In the genomic region with DNA sequence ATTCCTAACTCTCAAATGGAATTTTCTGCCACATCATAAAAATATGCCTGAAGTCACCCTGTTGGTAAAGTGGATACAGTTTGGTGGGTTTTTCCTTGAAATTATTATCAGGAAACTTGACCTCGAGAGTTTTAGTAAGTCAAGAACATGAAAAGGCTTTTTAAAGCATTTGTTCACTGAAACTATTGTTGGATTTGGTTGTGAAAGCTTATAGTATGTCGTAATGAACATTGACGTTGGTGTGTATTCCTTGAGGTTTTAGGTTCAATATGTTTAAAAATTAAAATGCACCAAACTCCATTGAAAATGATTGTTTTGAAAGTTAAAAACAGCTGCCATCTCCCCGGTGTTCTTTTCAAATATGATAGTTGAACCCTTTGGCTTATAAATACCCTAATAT, we compare ENCODE assay signal across 22 cellular contexts. TPM values are rescaled to one million over a fixed set of nuclear protein-coding genes. Genes with fewer than 3 reads are reported as not detected.
DNase-seq lines count a peak whose midpoint lies in the region; ATAC-seq and TF ChIP-seq lines count a peak whose summit lies in the region.
"Had no signal": no experiment of that assay in that cellular context is flagged by ENCODE, and none has a peak within 500 bp of the region (broad histone marks: within the 10 kb centered on the region; RNA-seq: fewer than 3 reads in every experiment).

No MANE protein-coding gene starts in this region.

- no peaks in the 10 kb centered on the region for H4K20me1 ChIP-seq in mammary epithelial cell (ENCODE audit: insufficient read depth, low read length)

- intact Hi-C loops in mammary epithelial cell (cut with micrococcal nuclease) (no loop called here), breast epithelium (cut with DNase I; ENCODE audit: low total_unique reads) (no loop called here)

- no peaks in the 10 kb centered on the region for H3K9me3 Mint-ChIP-seq in activated T-helper 17 cell treated with anti-CD3 and anti-CD28 coated beads, Interleukin-2, amount 50 U/mL, for 72 hours
- H3K9me3 Mint-ChIP-seq: activated naive CD4-positive, alpha-beta T cell treated with anti-CD3 and anti-CD28 coated beads, Interleukin-2, amount 50 U/mL, for 72 hours; GM23338; T-cell had no signal

- H3K27me3 Mint-ChIP-seq in activated T-helper 17 cell treated with anti-CD3 and anti-CD28 coated beads, Interleukin-2, amount 50 U/mL, for 72 hours: peaks cover 13% of the 10 kb centered on the region

- H3K4me1 ChIP-seq in mammary epithelial cell (ENCODE audit: insufficient read depth, low read length): peaks cover 26% of the 10 kb centered on the region
- no peaks in the 10 kb centered on the region for H3K4me1 ChIP-seq in breast epithelium
- H3K4me1 ChIP-seq in liver (ENCODE audit: control insufficient read depth in 4 of 4, insufficient read depth in 4 of 4, low read length in 3 of 4): peaks cover 8 to 69% (median 48%) of the 10 kb centered on the region in 4 donors
- H3K4me1 ChIP-seq in subcutaneous abdominal adipose tissue (ENCODE audit: control insufficient read depth in 5 of 5, insufficient read depth in 5 of 5, low read length in 5 of 5): peaks cover 0 to 31% (median 2%) of the 10 kb centered on the region in 5 donors
- H3K4me1 ChIP-seq: upper lobe of right lung had no signal

- TF ChIP-seq CTCF in mammary epithelial cell (conservative IDR thresholded peaks at IDR 0.05 in 1 of 2, IDR thresholded peaks at IDR 0.05 in 1 of 2; ENCODE audit: extremely low read depth in 1 of 2, insufficient read depth in 1 of 2, low read depth in 1 of 2, low read length in 2 of 2): no peak
- TF ChIP-seq CTCF in breast epithelium (IDR thresholded peaks at IDR 0.05): no peak
- no peak for TF ChIP-seq CTCF in brain microvascular endothelial cell (IDR thresholded peaks at IDR 0.05; ENCODE audit: low read depth, low read length, missing control alignments)
- peak; percentile 0 for TF ChIP-seq CTCF in liver (IDR thresholded peaks at IDR 0.05; ENCODE audit: low read depth, low read length, missing input control)

- WGBS in mammary epithelial cell (ENCODE audit: low coverage, missing lambda C conversion rate): 84% methylated on average over 4 of the region's 4 CpGs
- 48% methylated on average over 4 of the region's 4 CpGs for WGBS in liver

- no peak overlapping the region for H3K4me3 Mint-ChIP-seq in activated T-helper 17 cell treated with anti-CD3 and anti-CD28 coated beads, Interleukin-2, amount 50 U/mL, for 72 hours
- H3K4me3 Mint-ChIP-seq: CD4-positive, CD25-positive, alpha-beta regulatory T cell; GM23338; T-cell had no signal

- no peaks in the 10 kb centered on the region for H3K27me3 ChIP-seq in mammary epithelial cell (ENCODE audit: insufficient read depth, low read length)
- no peaks in the 10 kb centered on the region for H3K27me3 ChIP-seq in breast epithelium
- H3K27me3 ChIP-seq in brain microvascular endothelial cell (replicated peaks): no peaks in the 10 kb centered on the region
- no peaks in the 10 kb centered on the region for H3K27me3 ChIP-seq in liver (ENCODE audit: control insufficient read depth in 4 of 4, insufficient read depth in 4 of 4, low read length in 3 of 4)
- no peaks in the 10 kb centered on the region for H3K27me3 ChIP-seq in subcutaneous abdominal adipose tissue (ENCODE audit: control insufficient read depth in 5 of 5, insufficient read depth in 4 of 5, low read length in 5 of 5)
- H3K27me3 ChIP-seq: cardiac muscle cell, upper lobe of right lung had no signal

- no peaks in the 10 kb centered on the region for H3K36me3 Mint-ChIP-seq in activated T-helper 17 cell treated with anti-CD3 and anti-CD28 coated beads, Interleukin-2, amount 50 U/mL, for 72 hours (ENCODE audit: low read depth)
- H3K36me3 Mint-ChIP-seq: activated naive CD4-positive, alpha-beta T cell treated with anti-CD3 and anti-CD28 coated beads, Interleukin-2, amount 50 U/mL, for 72 hours; CD4-positive, CD25-positive, alpha-beta regulatory T cell; T-cell had no signal

- H3K9ac ChIP-seq in mammary epithelial cell (ENCODE audit: insufficient read depth, low read length) (no peak overlapping the region), liver (ENCODE audit: low read depth in 1 of 2, low read length in 2 of 2) (peak overlapping the region in 1 of 2 donors; percentile 89), subcutaneous abdominal adipose tissue (ENCODE audit: low read length in 5 of 5) (no peak overlapping the region)

- CTCF ChIA-PET in mammary epithelial cell (lab: Charles Lee; ENCODE audit: low non-redundant PET): interaction anchor here (0.7 kb wide), 1 partner anchor 38 kb away, joined by 13 read pairs; no protein-coding TSS in a partner anchor

- in situ Hi-C loops in mammary epithelial cell (cut with MboI; ENCODE audit: low sequenced_read_pairs in 2 of 2): no loop called here
- in situ Hi-C loops in brain microvascular endothelial cell (cut with HindIII; ENCODE audit: low pct_ligation_motif_present, low sequenced_read_pairs): no loop called here

- DNase-seq in mammary epithelial cell (no peak), breast epithelium (ENCODE audit: low spot score in 2 of 2) (no peak), brain microvascular endothelial cell (no peak), Ammon's horn (ENCODE audit: low spot score) (no peak)
- DNase-seq: CD4-positive, CD25-positive, alpha-beta regulatory T cell; left cardiac atrium; mucosa of descending colon; NCI-H1105 treated with DMSO at 0.1 percent for 48 hours; NCI-H2171; NCI-H774; stimulated activated CD4-positive, alpha-beta T cell treated with anti-CD3 and anti-CD28 coated beads, Interleukin-12 subunit alpha, Interleukin-12 subunit beta, amount 100 ng/mL, for 4 hours; stimulated activated naive CD4-positive, alpha-beta T cell treated with Interleukin-2 at 50 U/mL for 16 hours; T-cell; upper lobe of right lung had no signal

- H3K9me3 ChIP-seq in mammary epithelial cell (replicated peaks; ENCODE audit: insufficient read depth, low read length) (no peaks in the 10 kb centered on the region), breast epithelium (no peaks in the 10 kb centered on the region), liver (ENCODE audit: control insufficient read depth in 4 of 4, low read length in 3 of 4) (no peaks in the 10 kb centered on the region), subcutaneous abdominal adipose tissue (ENCODE audit: control insufficient read depth in 5 of 5, low read length in 5 of 5) (no peaks in the 10 kb centered on the region)
- H3K9me3 ChIP-seq: mucosa of descending colon, upper lobe of right lung had no signal

- peak overlapping the region; percentile 38 for H2AFZ ChIP-seq in mammary epithelial cell (ENCODE audit: low read depth, low read length)
- H2AFZ ChIP-seq: GM23338 had no signal

- dilution Hi-C loops in mammary epithelial cell (cut with HindIII; ENCODE audit: low sequenced_read_pairs): no loop called here

- BruUV-seq in mammary epithelial cell (replicated peaks; lab: Mats Ljungman, UMichigan): no TSS peak

- H3K27ac Mint-ChIP-seq in activated T-helper 17 cell treated with anti-CD3 and anti-CD28 coated beads, Interleukin-2, amount 50 U/mL, for 72 hours: no peak overlapping the region
- H3K27ac Mint-ChIP-seq: activated naive CD4-positive, alpha-beta T cell treated with anti-CD3 and anti-CD28 coated beads, Interleukin-2, amount 50 U/mL, for 72 hours; CD4-positive, CD25-positive, alpha-beta regulatory T cell; GM23338; T-cell had no signal

- H3K4me3 ChIP-seq in mammary epithelial cell (replicated peaks in 1 of 3; ENCODE audit: insufficient read depth in 1 of 3, low read depth in 2 of 3, low read length in 3 of 3) (no peak overlapping the region), breast epithelium (no peak overlapping the region), brain microvascular endothelial cell (ENCODE audit: low read depth, low read length) (no peak overlapping the region), liver (ENCODE audit: low read depth in 1 of 3, low read length in 3 of 3) (no peak overlapping the region), subcutaneous abdominal adipose tissue (ENCODE audit: low read depth in 1 of 5, low read length in 5 of 5) (no peak overlapping the region)
- H3K4me3 ChIP-seq: cardiac muscle cell, GM23338, mucosa of descending colon, upper lobe of right lung had no signal

- H3K27ac ChIP-seq in mammary epithelial cell (ENCODE audit: insufficient read depth, low read depth, low read length) (no peak overlapping the region), breast epithelium (peak overlapping the region in 1 of 2 donors; percentile 28), brain microvascular endothelial cell (peak overlapping the region; percentile 2), liver (ENCODE audit: low read depth in 1 of 2, low read length in 2 of 2) (peak overlapping the region; percentile 69 to 92), subcutaneous abdominal adipose tissue (ENCODE audit: low read depth, low read length) (peak overlapping the region; percentile 21)
- H3K27ac ChIP-seq: cardiac muscle cell, RWPE1, upper lobe of right lung had no signal

- peaks cover 8% of the 10 kb centered on the region for H3K79me2 ChIP-seq in mammary epithelial cell (ENCODE audit: insufficient read depth, low read length)

- H3K36me3 ChIP-seq in mammary epithelial cell (ENCODE audit: insufficient read depth, low read length): no peaks in the 10 kb centered on the region
- H3K36me3 ChIP-seq in breast epithelium: no peaks in the 10 kb centered on the region
- no peaks in the 10 kb centered on the region for H3K36me3 ChIP-seq in brain microvascular endothelial cell (replicated peaks)
- peaks cover 3 to 52% (median 34%) of the 10 kb centered on the region in 4 donors for H3K36me3 ChIP-seq in liver (ENCODE audit: control insufficient read depth in 4 of 4, insufficient read depth in 3 of 4, low read depth in 1 of 4, low read length in 3 of 4)
- H3K36me3 ChIP-seq in subcutaneous abdominal adipose tissue (ENCODE audit: control insufficient read depth in 5 of 5, insufficient read depth in 5 of 5, low read length in 5 of 5): peaks cover 0 to 15% (median 7%) of the 10 kb centered on the region in 5 donors
- H3K36me3 ChIP-seq: cardiac muscle cell, upper lobe of right lung had no signal

- H3K4me1 Mint-ChIP-seq in activated T-helper 17 cell treated with anti-CD3 and anti-CD28 coated beads, Interleukin-2, amount 50 U/mL, for 72 hours: peaks cover 10% of the 10 kb centered on the region
- H3K4me1 Mint-ChIP-seq: CD4-positive, CD25-positive, alpha-beta regulatory T cell; GM23338 had no signal

- H3K4me2 ChIP-seq in mammary epithelial cell (ENCODE audit: insufficient read depth, low read depth, low read length): peak overlapping the region; percentile 66
- H3K4me2 ChIP-seq: GM23338 had no signal

- no peak for ATAC-seq in GM18858 (IDR thresholded peaks at IDR 0.05; ENCODE audit: unreplicated experiment)
- no peak for ATAC-seq in activated T-helper 17 cell treated with anti-CD3 and anti-CD28 coated beads, Interleukin-2, amount 50 U/mL, for 72 hours (replicated peaks)
- ATAC-seq: activated naive CD4-positive, alpha-beta T cell treated with anti-CD3 and anti-CD28 coated beads, Interleukin-2, amount 50 U/mL, for 72 hours; GM23338; mucosa of descending colon; T-cell had no signal

- TF ChIP-seq POLR2A in breast epithelium (IDR thresholded peaks at IDR 0.05): no peak

- TF ChIP-seq RAD21 in liver (IDR thresholded peaks at IDR 0.05): no peak

RNA-seq across cellular contexts. Expression of a gene that starts 30.8 kb away (rescaled TPM):
- 10 to 100 TPM; 54.9 to 75.3 TPM for total RNA-seq in mammary epithelial cell
- polyA plus RNA-seq in mammary epithelial cell: 82.2 TPM
- polyA minus RNA-seq in mammary epithelial cell: 263 TPM
- 100 to 1,000 TPM in 2 of 3 donors, 10 to 100 TPM in 1; 100.0 to 611 (median 111) TPM for total RNA-seq in breast epithelium
- 1,000 to 10,000 TPM in 1 of 2 donors, 1 to 10 TPM in 1; 9.9 to 1,131 TPM for total RNA-seq in liver
- 100 to 1,000 TPM; 245 to 727 TPM for polyA plus RNA-seq in liver
- under 1 TPM; 0.04 to 0.95 TPM for total RNA-seq in activated T-helper 17 cell treated with anti-CD3 and anti-CD28 coated beads, Interleukin-2, amount 50 U/mL, for 72 hours
- total RNA-seq: cardiac muscle cell; CD4-positive, CD25-positive, alpha-beta regulatory T cell had no signal
- polyA plus RNA-seq: cardiac muscle cell; CD4-positive, CD25-positive, alpha-beta regulatory T cell had no signal

Comparison
In these comparisons a context has a peak if more than half of its experiments do, and no peak if none do; other contexts are left out.
1. RNA of a gene that starts 30.8 kb away (total RNA-seq): 9.9 to 1,131 TPM in liver, 100.0 to 611 TPM in breast epithelium and 54.9 to 75.3 TPM in mammary epithelial cell; 0.04 to 0.95 TPM in activated T-helper 17 cell treated with anti-CD3 and anti-CD28 coated beads, Interleukin-2, amount 50 U/mL, for 72 hours; every median in the first group is over 4 times any median in the second.